ENCODE assay signal across 23 cellular contexts in the genomic region with DNA sequence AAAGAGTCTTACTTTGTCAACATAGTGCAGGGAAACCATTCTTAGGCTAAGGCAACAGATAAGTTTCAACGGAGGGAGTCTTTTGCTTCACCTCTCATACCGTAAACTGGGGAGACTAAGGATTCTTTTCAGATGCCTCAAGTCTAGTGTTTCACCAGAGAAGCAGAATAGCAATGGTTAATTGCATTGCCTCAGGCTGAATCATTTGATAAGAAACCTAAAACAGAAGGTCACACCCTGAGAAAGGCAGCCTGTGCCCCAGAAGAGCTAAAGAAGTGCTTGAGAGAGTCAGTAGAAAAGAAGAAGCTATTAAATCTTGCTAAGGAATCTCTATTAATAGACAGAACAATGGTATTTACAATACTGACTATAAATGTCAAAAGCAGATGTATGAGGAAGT.
"Had no signal": no experiment of that assay in that cellular context is flagged by ENCODE, and none has a peak within 500 bp of the region (broad histone marks: within the 10 kb centered on the region; RNA-seq: fewer than 3 reads in every experiment).

No MANE protein-coding gene starts in this region.

- H3K9me3 Mint-ChIP-seq: dendritic cell treated with granulocyte-macrophage colony-stimulating factor and Interleukin-4, amounts not matched to agents 40 ng/mL and 50 ng/mL, for 4 days; memory B cell; naive B cell; natural killer cell treated with Interleukin-12 subunit alpha and Interleukin-12 subunit beta and Interleukin-15 and Interleukin-18, amount 100 ng/mL, for 72 hours; neural crest cell; stimulated activated memory B cell treated with anti-CD40 and anti-IgM and Interleukin-4, amounts not matched to agents 10 μg/mL and 1 μg/mL and 100 μg/mL, for 72 hours; type B pancreatic cell had no signal

- H3K27ac Mint-ChIP-seq: dendritic cell treated with granulocyte-macrophage colony-stimulating factor and Interleukin-4, amounts not matched to agents 40 ng/mL and 50 ng/mL, for 4 days; memory B cell; natural killer cell treated with Interleukin-12 subunit alpha and Interleukin-12 subunit beta and Interleukin-15 and Interleukin-18, amount 100 ng/mL, for 72 hours; stimulated activated memory B cell treated with anti-CD40 and anti-IgM and Interleukin-4, amounts not matched to agents 10 μg/mL and 1 μg/mL and 100 μg/mL, for 72 hours; type B pancreatic cell had no signal

- H3K4me1 Mint-ChIP-seq: memory B cell; naive B cell; neural crest cell; stimulated activated memory B cell treated with anti-CD40 and anti-IgM and Interleukin-4, amounts not matched to agents 10 μg/mL and 1 μg/mL and 100 μg/mL, for 72 hours had no signal

- H3K36me3 Mint-ChIP-seq: memory B cell; naive B cell; natural killer cell treated with Interleukin-12 subunit alpha and Interleukin-12 subunit beta and Interleukin-15 and Interleukin-18, amount 100 ng/mL, for 72 hours; stimulated activated memory B cell treated with anti-CD40 and anti-IgM and Interleukin-4, amounts not matched to agents 10 μg/mL and 1 μg/mL and 100 μg/mL, for 72 hours; type B pancreatic cell had no signal

- H3K4me3 Mint-ChIP-seq: dendritic cell treated with granulocyte-macrophage colony-stimulating factor and Interleukin-4, amounts not matched to agents 40 ng/mL and 50 ng/mL, for 4 days; memory B cell; naive B cell; natural killer cell treated with Interleukin-12 subunit alpha and Interleukin-12 subunit beta and Interleukin-15 and Interleukin-18, amount 100 ng/mL, for 72 hours; neural crest cell; stimulated activated memory B cell treated with anti-CD40 and anti-IgM and Interleukin-4, amounts not matched to agents 10 μg/mL and 1 μg/mL and 100 μg/mL, for 72 hours; type B pancreatic cell had no signal

- DNase-seq: colonic mucosa; effector memory CD4-positive, alpha-beta T cell; foreskin melanocyte; glutamatergic neuron; heart right ventricle; hippocampal formation; left ventricle myocardium superior; naive B cell; pancreas; right lobe of liver; stimulated activated CD4-positive, alpha-beta T cell treated with anti-CD3 and anti-CD28 coated beads, Interleukin-12 subunit alpha, Interleukin-12 subunit beta, amount 100 ng/mL, for 4 hours; stimulated activated CD4-positive, alpha-beta T cell treated with anti-CD3 and anti-CD28 coated beads, Interleukin-1b, Interleukin-23, amount 100 ng/mL, for 48 hours; stimulated activated CD4-positive, alpha-beta T cell treated with anti-CD3 and anti-CD28 coated beads, Interleukin-4, amount 100 ng/mL, for 4 hours; stimulated activated naive CD8-positive, alpha-beta T cell treated with anti-CD3 and anti-CD28 coated beads, Interleukin-15, Interleukin-2, amounts not matched to agents 100 U/mL and 50 U/mL, for 24 hours; substantia nigra; testis; tibial artery had no signal

- H3K27me3 Mint-ChIP-seq: natural killer cell treated with Interleukin-12 subunit alpha and Interleukin-12 subunit beta and Interleukin-15 and Interleukin-18, amount 100 ng/mL, for 72 hours had no signal

- ATAC-seq: heart right ventricle; left ventricle myocardium superior; natural killer cell treated with Interleukin-12 subunit alpha and Interleukin-12 subunit beta and Interleukin-15 and Interleukin-18, amount 100 ng/mL, for 72 hours; pancreas; right lobe of liver; stimulated activated memory B cell treated with anti-CD40 and anti-IgM and Interleukin-4, amounts not matched to agents 10 μg/mL and 1 μg/mL and 100 μg/mL, for 72 hours; stimulated activated naive CD8-positive, alpha-beta T cell treated with anti-CD3 and anti-CD28 coated beads, Interleukin-15, Interleukin-2, amounts not matched to agents 100 U/mL and 50 U/mL, for 24 hours had no signal
